In genomic region chr19:57755031-57755430, GRCh38 we compare ENCODE assay signal across 33 cellular contexts.
"Had no signal": no experiment of that assay in that cellular context is flagged by ENCODE, and none has a peak within 500 bp of the region (broad histone marks: within the 10 kb centered on the region; RNA-seq: fewer than 3 reads in every experiment).

No MANE protein-coding gene starts in this region.

- DNase-seq: activated B cell treated with CpG ODN at 0.5 μM for 24 hours; activated CD4-positive, alpha-beta T cell treated with anti-CD3 and anti-CD28 coated beads for 48 hours; activated CD4-positive, alpha-beta T cell treated with anti-CD3 and anti-CD28 coated beads, Interleukin-2, amount 50 U/mL, for 1 hour; activated CD4-positive, alpha-beta T cell treated with anti-CD3 and anti-CD28 coated beads, Interleukin-2, amount 50 U/mL, for 48 hours; activated CD8-positive, alpha-beta memory T cell treated with anti-CD3 and anti-CD28 coated beads for 24 hours; activated CD8-positive, alpha-beta T cell treated with anti-CD3 and anti-CD28 coated beads for 36 hours; activated gamma-delta T cell; activated naive CD4-positive, alpha-beta T cell; activated naive CD4-positive, alpha-beta T cell treated with anti-CD3 and anti-CD28 coated beads, Interleukin-2, amount 10 ng/mL, durations not matched to agents 7 days and 5 days; activated naive CD8-positive, alpha-beta T cell treated with anti-CD3 and anti-CD28 coated beads, Interleukin-2, amount 10 ng/mL, durations not matched to agents 7 days and 5 days; activated T-cell treated with anti-CD3 and anti-CD28 coated beads, Interleukin-2, amount 50 U/mL, for 4 hours; central memory CD4-positive, alpha-beta T cell; cerebellar nuclear complex; cortex of kidney; dermis blood vessel endothelial cell; effector CD4-positive, alpha-beta T cell; effector memory CD8-positive, alpha-beta T cell; erythroblast; foreskin keratinocyte; gastrocnemius medialis; heart right ventricle; T-helper 1 cell; T-helper 17 cell; T1000; WERI-Rb-1 had no signal

- ATAC-seq: activated CD4-positive, CD25-positive, alpha-beta regulatory T cell treated with anti-CD3 and anti-CD28 coated beads, Interleukin-2, amount 50 U/mL, for 24 hours; activated CD8-positive, alpha-beta T cell treated with anti-CD3 and anti-CD28 coated beads for 36 hours; activated naive CD4-positive, alpha-beta T cell treated with anti-CD3 and anti-CD28 coated beads, Interleukin-2, amount 50 U/mL, for 72 hours; activated T-cell treated with anti-CD3 and anti-CD28 coated beads, Interleukin-2, amount 50 U/mL, for 4 hours; effector memory CD8-positive, alpha-beta T cell; foreskin keratinocyte; gastrocnemius medialis; heart right ventricle; T-helper 17 cell had no signal

- H3K27me3 ChIP-seq: ascending aorta, breast epithelium, cardiac muscle cell, esophagus muscularis mucosa, foreskin keratinocyte, gastrocnemius medialis, heart right ventricle had no signal

- H3K27me3 Mint-ChIP-seq: activated B cell treated with CpG ODN at 0.5 μM for 24 hours; activated CD8-positive, alpha-beta T cell treated with anti-CD3 and anti-CD28 coated beads for 36 hours; activated naive CD4-positive, alpha-beta T cell treated with anti-CD3 and anti-CD28 coated beads, Interleukin-2, amount 10 ng/mL, durations not matched to agents 7 days and 5 days; activated naive CD8-positive, alpha-beta T cell treated with anti-CD3 and anti-CD28 coated beads, Interleukin-2, amount 10 ng/mL, durations not matched to agents 7 days and 5 days; effector memory CD8-positive, alpha-beta T cell; T-helper 17 cell had no signal

- H3K27ac Mint-ChIP-seq: activated B cell treated with CpG ODN at 0.5 μM for 24 hours; activated CD8-positive, alpha-beta T cell treated with anti-CD3 and anti-CD28 coated beads for 36 hours; activated naive CD4-positive, alpha-beta T cell treated with anti-CD3 and anti-CD28 coated beads, Interleukin-2, amount 10 ng/mL, durations not matched to agents 7 days and 5 days; activated naive CD4-positive, alpha-beta T cell treated with anti-CD3 and anti-CD28 coated beads, Interleukin-2, amount 50 U/mL, for 72 hours; activated naive CD8-positive, alpha-beta T cell treated with anti-CD3 and anti-CD28 coated beads, Interleukin-2, amount 10 ng/mL, durations not matched to agents 7 days and 5 days; brain; effector memory CD8-positive, alpha-beta T cell; T-helper 17 cell; T-helper 2 cell treated with Interferon-gamma antibody and Interleukin-4, amounts not matched to agents 5 μg/mL and 100 μg/mL, for 36 hours had no signal

- H3K4me3 Mint-ChIP-seq: activated B cell treated with CpG ODN at 0.5 μM for 24 hours; activated CD8-positive, alpha-beta T cell treated with anti-CD3 and anti-CD28 coated beads for 36 hours; activated naive CD4-positive, alpha-beta T cell treated with anti-CD3 and anti-CD28 coated beads, Interleukin-2, amount 10 ng/mL, durations not matched to agents 7 days and 5 days; activated naive CD8-positive, alpha-beta T cell treated with anti-CD3 and anti-CD28 coated beads, Interleukin-2, amount 10 ng/mL, durations not matched to agents 7 days and 5 days; activated T-cell treated with anti-CD3 and anti-CD28 coated beads, Interleukin-2, amount 50 U/mL, for 4 hours; brain; effector memory CD8-positive, alpha-beta T cell; T-helper 17 cell; T-helper 2 cell treated with Interferon-gamma antibody and Interleukin-4, amounts not matched to agents 5 μg/mL and 100 μg/mL, for 36 hours had no signal

- H3K4me1 ChIP-seq: ascending aorta, breast epithelium, esophagus muscularis mucosa, foreskin keratinocyte had no signal

- H3K27ac ChIP-seq: ascending aorta, breast epithelium, cardiac muscle cell, esophagus muscularis mucosa, foreskin keratinocyte, gastrocnemius medialis, heart right ventricle, WERI-Rb-1 had no signal

- H3K4me3 ChIP-seq: ascending aorta, breast epithelium, cardiac muscle cell, esophagus muscularis mucosa, gastrocnemius medialis, heart right ventricle had no signal

- H3K4me1 Mint-ChIP-seq: activated naive CD4-positive, alpha-beta T cell treated with anti-CD3 and anti-CD28 coated beads, Interleukin-2, amount 10 ng/mL, durations not matched to agents 7 days and 5 days; activated naive CD8-positive, alpha-beta T cell treated with anti-CD3 and anti-CD28 coated beads, Interleukin-2, amount 10 ng/mL, durations not matched to agents 7 days and 5 days; T-helper 17 cell had no signal
